Comparison of ENCODE assay signal across 11 cellular contexts in genomic region chr2:57376985-57377384, GRCh38.
DNase-seq lines count a peak whose midpoint lies in the region; ATAC-seq and TF ChIP-seq lines count a peak whose summit lies in the region.
"Had no signal": no experiment of that assay in that cellular context is flagged by ENCODE, and none has a peak within 500 bp of the region (broad histone marks: within the 10 kb centered on the region; RNA-seq: fewer than 3 reads in every experiment).

No MANE protein-coding gene starts in this region.

- no peaks in the 10 kb centered on the region for H3K9me2 ChIP-seq in hepatocyte (replicated peaks; ENCODE audit: insufficient read depth)

- TF ChIP-seq CTCF in HEK293 (tag by site-specific recombination; IDR thresholded peaks at IDR 0.05), result no peak
- TF ChIP-seq CTCF in hepatocyte (IDR thresholded peaks at IDR 0.05; ENCODE audit: poor library complexity), result peak; percentile 54
- peak in 2 of 11 experiments; percentile 12 to 18 for TF ChIP-seq CTCF in spleen (IDR thresholded peaks at IDR 0.05 in 8 of 11, conservative IDR thresholded peaks at IDR 0.05 in 3 of 11)

- 30% methylated on average over 1 of the region's 1 CpG for WGBS in hepatocyte (ENCODE audit: low lambda C conversion rate, missing lambda C conversion rate)
- 0 to 87% (median 47%) methylated on average over 1 of the region's 1 CpG for WGBS in spleen, 5 donors

- H3K4me2 ChIP-seq in hepatocyte, result no peak overlapping the region

- H3K27me3 ChIP-seq in hepatocyte (no peaks in the 10 kb centered on the region), spleen (replicated peaks in 1 of 7) (no peaks in the 10 kb centered on the region)

- H4K20me1 ChIP-seq in hepatocyte (ENCODE audit: insufficient read depth, poor library complexity, severe bottlenecking), result no peaks in the 10 kb centered on the region

- no peak for TF ChIP-seq POLR2A in spleen (IDR thresholded peaks at IDR 0.05)

- CTCF ChIA-PET in HEK293 (lab: Yijun Ruan, JAX), result interaction anchor here (0.7 kb wide), 2 partner anchors 12 to 121 kb away, joined by 4 to 8 read pairs; no protein-coding TSS in a partner anchor

- H3K79me2 ChIP-seq in hepatocyte, result no peaks in the 10 kb centered on the region

- peak; percentile 39 for DNase-seq in CD1c-positive myeloid dendritic cell (ENCODE audit: extremely low spot score)
- DNase-seq in SIG-M5 (lab: John Stamatoyannopoulos, UW), result peak; percentile 24
- DNase-seq in hepatocyte (ENCODE audit: low spot score), result peak; percentile 18
- DNase-seq in spleen, result no peak
- no peak for DNase-seq in left lobe of liver (ENCODE audit: low spot score)
- DNase-seq in caudate nucleus (lab: John Stamatoyannopoulos, UW), result no peak
- DNase-seq: activated CD4-positive, alpha-beta T cell treated with anti-CD3 and anti-CD28 coated beads, Interleukin-2, amount 10 ng/mL, durations not matched to agents 24 days and 14 days; head of caudate nucleus; NK-92 treated with Interleukin-12 subunit alpha and Interleukin-12 subunit beta, amount 100 ng/mL, for 24 hours had no signal

- H3K36me3 ChIP-seq in HEK293 (ENCODE audit: control insufficient read depth in 2 of 2, insufficient read depth in 1 of 2, low read length in 2 of 2), result no peaks in the 10 kb centered on the region
- H3K36me3 ChIP-seq in hepatocyte (replicated peaks; ENCODE audit: insufficient read depth, low read depth), result no peaks in the 10 kb centered on the region
- no peaks in the 10 kb centered on the region for H3K36me3 ChIP-seq in spleen

- H3K4me1 ChIP-seq in HEK293 (ENCODE audit: control insufficient read depth, insufficient read depth, low read length) (no peaks in the 10 kb centered on the region), hepatocyte (ENCODE audit: insufficient read depth) (no peaks in the 10 kb centered on the region), spleen (no peaks in the 10 kb centered on the region)

- ATAC-seq in left lobe of liver (no peak), HG03457 (IDR thresholded peaks at IDR 0.05; ENCODE audit: unreplicated experiment) (no peak)

- H3K27ac ChIP-seq in HEK293 (ENCODE audit: extremely low read depth, low read depth, low read length) (no peak overlapping the region), hepatocyte (no peak overlapping the region), spleen (no peak overlapping the region), caudate nucleus (ENCODE audit: low read depth, low read length) (no peak overlapping the region)

- H3K9me3 ChIP-seq in HEK293 (ENCODE audit: control insufficient read depth, insufficient read depth, low read depth, low read length) (no peaks in the 10 kb centered on the region), hepatocyte (ENCODE audit: low read depth) (no peaks in the 10 kb centered on the region), spleen (peaks cover 0 to 3% (median 0%) of the 10 kb centered on the region in 8 donors)

- POLR2A ChIA-PET in HEK293 (lab: Yijun Ruan, JAX), result no interaction called here

- intact Hi-C loops in spleen (cut with DNase I; ENCODE audit: low total_unique reads), result loop anchor here (10.0 kb wide), 1 partner anchor 118 kb away; no protein-coding TSS in a partner anchor

- H2AFZ ChIP-seq in hepatocyte, result no peak overlapping the region

- H3K4me3 ChIP-seq in HEK293 (ENCODE audit: low read depth, low read length) (no peak overlapping the region), hepatocyte (no peak overlapping the region), spleen (no peak overlapping the region)

TF ChIP-seq in HEK293, 187 proteins besides CTCF, POLR2A, EP300 and RAD21:
- TF ChIP-seq ZNF654 (tag by site-specific recombination; IDR thresholded peaks at IDR 0.05; ENCODE audit: low read depth), result peak; percentile 22; the same call in 1 of the 2 replicates
- TF ChIP-seq ZNF777 (tag by site-specific recombination; IDR thresholded peaks at IDR 0.05; ENCODE audit: borderline replicate concordance), result no peak
- no peak for TF ChIP-seq ZNF324 (tag by site-specific recombination; IDR thresholded peaks at IDR 0.05)

Comparison
In these comparisons a context has a peak if more than half of its experiments do, and no peak if none do; other contexts are left out.
1. DNase-seq: peak in CD1c-positive myeloid dendritic cell (single experiment), SIG-M5 (single experiment) and hepatocyte (single experiment); none in spleen (single experiment), left lobe of liver (single experiment) and caudate nucleus (0 of 61).